2 cellular contexts compared by ENCODE assay signal in the genomic region with DNA sequence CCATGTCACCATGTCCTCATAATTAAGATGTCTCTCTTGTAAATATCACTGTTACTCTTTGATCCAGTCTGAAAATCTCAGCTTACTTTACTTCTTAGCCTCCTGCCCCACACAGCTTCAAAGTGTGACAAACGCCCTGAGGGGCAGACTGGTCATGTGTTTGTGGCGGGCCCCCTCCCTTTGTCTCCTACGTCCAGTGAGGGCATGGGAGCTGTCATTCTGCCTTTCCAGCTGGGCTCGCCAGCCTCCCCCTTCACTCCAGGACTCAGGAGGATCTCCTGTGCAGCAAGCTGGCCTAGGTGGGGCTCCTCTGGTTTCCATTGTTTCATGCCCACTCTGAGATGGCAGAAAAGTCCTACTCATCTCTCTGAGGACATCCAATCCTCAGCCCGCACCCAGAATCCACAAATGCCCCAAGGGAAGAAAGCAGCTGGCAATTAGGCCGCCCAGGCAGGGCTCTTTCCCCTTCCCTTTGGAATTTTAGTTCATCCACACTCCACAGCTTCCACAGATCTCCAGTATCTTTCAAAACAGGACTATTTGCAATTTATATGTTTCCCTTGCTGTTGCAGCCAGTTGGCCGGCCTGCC.
TF ChIP-seq lines count a peak whose summit lies in the region.

No MANE protein-coding gene starts in this region.

TF ChIP-seq in GM23338, 12 proteins besides CTCF, POLR2A, EP300 and RAD21 (continued from another document and continues in another):
- TF ChIP-seq, protein P1, sequence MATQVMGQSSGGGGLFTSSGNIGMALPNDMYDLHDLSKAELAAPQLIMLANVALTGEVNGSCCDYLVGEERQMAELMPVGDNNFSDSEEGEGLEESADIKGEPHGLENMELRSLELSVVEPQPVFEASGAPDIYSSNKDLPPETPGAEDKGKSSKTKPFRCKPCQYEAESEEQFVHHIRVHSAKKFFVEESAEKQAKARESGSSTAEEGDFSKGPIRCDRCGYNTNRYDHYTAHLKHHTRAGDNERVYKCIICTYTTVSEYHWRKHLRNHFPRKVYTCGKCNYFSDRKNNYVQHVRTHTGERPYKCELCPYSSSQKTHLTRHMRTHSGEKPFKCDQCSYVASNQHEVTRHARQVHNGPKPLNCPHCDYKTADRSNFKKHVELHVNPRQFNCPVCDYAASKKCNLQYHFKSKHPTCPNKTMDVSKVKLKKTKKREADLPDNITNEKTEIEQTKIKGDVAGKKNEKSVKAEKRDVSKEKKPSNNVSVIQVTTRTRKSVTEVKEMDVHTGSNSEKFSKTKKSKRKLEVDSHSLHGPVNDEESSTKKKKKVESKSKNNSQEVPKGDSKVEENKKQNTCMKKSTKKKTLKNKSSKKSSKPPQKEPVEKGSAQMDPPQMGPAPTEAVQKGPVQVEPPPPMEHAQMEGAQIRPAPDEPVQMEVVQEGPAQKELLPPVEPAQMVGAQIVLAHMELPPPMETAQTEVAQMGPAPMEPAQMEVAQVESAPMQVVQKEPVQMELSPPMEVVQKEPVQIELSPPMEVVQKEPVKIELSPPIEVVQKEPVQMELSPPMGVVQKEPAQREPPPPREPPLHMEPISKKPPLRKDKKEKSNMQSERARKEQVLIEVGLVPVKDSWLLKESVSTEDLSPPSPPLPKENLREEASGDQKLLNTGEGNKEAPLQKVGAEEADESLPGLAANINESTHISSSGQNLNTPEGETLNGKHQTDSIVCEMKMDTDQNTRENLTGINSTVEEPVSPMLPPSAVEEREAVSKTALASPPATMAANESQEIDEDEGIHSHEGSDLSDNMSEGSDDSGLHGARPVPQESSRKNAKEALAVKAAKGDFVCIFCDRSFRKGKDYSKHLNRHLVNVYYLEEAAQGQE (IDR thresholded peaks at IDR 0.05; ENCODE audit: unreplicated experiment) = no peak
- TF ChIP-seq, protein P2, sequence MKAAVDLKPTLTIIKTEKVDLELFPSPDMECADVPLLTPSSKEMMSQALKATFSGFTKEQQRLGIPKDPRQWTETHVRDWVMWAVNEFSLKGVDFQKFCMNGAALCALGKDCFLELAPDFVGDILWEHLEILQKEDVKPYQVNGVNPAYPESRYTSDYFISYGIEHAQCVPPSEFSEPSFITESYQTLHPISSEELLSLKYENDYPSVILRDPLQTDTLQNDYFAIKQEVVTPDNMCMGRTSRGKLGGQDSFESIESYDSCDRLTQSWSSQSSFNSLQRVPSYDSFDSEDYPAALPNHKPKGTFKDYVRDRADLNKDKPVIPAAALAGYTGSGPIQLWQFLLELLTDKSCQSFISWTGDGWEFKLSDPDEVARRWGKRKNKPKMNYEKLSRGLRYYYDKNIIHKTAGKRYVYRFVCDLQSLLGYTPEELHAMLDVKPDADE (IDR thresholded peaks at IDR 0.05) = no peak
- TF ChIP-seq JUNB (IDR thresholded peaks at IDR 0.05; ENCODE audit: unreplicated experiment) (no peak), STAT1 (IDR thresholded peaks at IDR 0.05; ENCODE audit: unreplicated experiment) (no peak), EZH2phosphoT487 (IDR thresholded peaks at IDR 0.05; ENCODE audit: unreplicated experiment) (no peak), EZH2 (IDR thresholded peaks at IDR 0.05; ENCODE audit: low read depth, unreplicated experiment) (no peak), POLR2AphosphoS5 (IDR thresholded peaks at IDR 0.05; ENCODE audit: low read depth) (no peak), ZNF331 (CRISPR knock-in tag; IDR thresholded peaks at IDR 0.05; ENCODE audit: low read depth) (no peak)
- TF ChIP-seq, protein P3, sequence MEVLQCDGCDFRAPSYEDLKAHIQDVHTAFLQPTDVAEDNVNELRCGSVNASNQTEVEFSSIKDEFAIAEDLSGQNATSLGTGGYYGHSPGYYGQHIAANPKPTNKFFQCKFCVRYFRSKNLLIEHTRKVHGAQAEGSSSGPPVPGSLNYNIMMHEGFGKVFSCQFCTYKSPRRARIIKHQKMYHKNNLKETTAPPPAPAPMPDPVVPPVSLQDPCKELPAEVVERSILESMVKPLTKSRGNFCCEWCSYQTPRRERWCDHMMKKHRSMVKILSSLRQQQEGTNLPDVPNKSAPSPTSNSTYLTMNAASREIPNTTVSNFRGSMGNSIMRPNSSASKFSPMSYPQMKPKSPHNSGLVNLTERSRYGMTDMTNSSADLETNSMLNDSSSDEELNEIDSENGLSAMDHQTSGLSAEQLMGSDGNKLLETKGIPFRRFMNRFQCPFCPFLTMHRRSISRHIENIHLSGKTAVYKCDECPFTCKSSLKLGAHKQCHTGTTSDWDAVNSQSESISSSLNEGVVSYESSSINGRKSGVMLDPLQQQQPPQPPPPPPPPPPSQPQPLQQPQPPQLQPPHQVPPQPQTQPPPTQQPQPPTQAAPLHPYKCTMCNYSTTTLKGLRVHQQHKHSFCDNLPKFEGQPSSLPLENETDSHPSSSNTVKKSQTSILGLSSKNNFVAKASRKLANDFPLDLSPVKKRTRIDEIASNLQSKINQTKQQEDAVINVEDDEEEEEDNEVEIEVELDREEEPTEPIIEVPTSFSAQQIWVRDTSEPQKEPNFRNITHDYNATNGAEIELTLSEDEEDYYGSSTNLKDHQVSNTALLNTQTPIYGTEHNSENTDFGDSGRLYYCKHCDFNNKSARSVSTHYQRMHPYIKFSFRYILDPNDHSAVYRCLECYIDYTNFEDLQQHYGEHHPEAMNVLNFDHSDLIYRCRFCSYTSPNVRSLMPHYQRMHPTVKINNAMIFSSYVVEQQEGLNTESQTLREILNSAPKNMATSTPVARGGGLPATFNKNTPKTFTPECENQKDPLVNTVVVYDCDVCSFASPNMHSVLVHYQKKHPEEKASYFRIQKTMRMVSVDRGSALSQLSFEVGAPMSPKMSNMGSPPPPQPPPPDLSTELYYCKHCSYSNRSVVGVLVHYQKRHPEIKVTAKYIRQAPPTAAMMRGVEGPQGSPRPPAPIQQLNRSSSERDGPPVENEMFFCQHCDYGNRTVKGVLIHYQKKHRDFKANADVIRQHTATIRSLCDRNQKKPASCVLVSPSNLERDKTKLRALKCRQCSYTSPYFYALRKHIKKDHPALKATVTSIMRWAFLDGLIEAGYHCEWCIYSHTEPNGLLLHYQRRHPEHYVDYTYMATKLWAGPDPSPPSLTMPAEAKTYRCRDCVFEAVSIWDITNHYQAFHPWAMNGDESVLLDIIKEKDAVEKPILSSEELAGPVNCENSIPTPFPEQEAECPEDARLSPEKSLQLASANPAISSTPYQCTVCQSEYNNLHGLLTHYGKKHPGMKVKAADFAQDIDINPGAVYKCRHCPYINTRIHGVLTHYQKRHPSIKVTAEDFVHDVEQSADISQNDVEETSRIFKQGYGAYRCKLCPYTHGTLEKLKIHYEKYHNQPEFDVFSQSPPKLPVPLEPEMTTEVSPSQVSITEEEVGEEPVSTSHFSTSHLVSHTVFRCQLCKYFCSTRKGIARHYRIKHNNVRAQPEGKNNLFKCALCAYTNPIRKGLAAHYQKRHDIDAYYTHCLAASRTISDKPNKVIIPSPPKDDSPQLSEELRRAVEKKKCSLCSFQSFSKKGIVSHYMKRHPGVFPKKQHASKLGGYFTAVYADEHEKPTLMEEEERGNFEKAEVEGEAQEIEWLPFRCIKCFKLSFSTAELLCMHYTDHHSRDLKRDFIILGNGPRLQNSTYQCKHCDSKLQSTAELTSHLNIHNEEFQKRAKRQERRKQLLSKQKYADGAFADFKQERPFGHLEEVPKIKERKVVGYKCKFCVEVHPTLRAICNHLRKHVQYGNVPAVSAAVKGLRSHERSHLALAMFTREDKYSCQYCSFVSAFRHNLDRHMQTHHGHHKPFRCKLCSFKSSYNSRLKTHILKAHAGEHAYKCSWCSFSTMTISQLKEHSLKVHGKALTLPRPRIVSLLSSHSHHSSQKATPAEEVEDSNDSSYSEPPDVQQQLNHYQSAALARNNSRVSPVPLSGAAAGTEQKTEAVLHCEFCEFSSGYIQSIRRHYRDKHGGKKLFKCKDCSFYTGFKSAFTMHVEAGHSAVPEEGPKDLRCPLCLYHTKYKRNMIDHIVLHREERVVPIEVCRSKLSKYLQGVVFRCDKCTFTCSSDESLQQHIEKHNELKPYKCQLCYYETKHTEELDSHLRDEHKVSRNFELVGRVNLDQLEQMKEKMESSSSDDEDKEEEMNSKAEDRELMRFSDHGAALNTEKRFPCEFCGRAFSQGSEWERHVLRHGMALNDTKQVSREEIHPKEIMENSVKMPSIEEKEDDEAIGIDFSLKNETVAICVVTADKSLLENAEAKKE (CRISPR knock-in tag; IDR thresholded peaks at IDR 0.05) = no peak

TF ChIP-seq in WTC11, 78 proteins besides CTCF, POLR2A, EP300 and RAD21 (continued from another document):
- TF ChIP-seq, protein P4, sequence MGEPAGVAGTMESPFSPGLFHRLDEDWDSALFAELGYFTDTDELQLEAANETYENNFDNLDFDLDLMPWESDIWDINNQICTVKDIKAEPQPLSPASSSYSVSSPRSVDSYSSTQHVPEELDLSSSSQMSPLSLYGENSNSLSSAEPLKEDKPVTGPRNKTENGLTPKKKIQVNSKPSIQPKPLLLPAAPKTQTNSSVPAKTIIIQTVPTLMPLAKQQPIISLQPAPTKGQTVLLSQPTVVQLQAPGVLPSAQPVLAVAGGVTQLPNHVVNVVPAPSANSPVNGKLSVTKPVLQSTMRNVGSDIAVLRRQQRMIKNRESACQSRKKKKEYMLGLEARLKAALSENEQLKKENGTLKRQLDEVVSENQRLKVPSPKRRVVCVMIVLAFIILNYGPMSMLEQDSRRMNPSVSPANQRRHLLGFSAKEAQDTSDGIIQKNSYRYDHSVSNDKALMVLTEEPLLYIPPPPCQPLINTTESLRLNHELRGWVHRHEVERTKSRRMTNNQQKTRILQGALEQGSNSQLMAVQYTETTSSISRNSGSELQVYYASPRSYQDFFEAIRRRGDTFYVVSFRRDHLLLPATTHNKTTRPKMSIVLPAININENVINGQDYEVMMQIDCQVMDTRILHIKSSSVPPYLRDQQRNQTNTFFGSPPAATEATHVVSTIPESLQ (CRISPR knock-in tag; IDR thresholded peaks at IDR 0.05) = no peak
- no peak for TF ChIP-seq NFATC4 (CRISPR knock-in tag; IDR thresholded peaks at IDR 0.05)
- TF ChIP-seq, protein P5, sequence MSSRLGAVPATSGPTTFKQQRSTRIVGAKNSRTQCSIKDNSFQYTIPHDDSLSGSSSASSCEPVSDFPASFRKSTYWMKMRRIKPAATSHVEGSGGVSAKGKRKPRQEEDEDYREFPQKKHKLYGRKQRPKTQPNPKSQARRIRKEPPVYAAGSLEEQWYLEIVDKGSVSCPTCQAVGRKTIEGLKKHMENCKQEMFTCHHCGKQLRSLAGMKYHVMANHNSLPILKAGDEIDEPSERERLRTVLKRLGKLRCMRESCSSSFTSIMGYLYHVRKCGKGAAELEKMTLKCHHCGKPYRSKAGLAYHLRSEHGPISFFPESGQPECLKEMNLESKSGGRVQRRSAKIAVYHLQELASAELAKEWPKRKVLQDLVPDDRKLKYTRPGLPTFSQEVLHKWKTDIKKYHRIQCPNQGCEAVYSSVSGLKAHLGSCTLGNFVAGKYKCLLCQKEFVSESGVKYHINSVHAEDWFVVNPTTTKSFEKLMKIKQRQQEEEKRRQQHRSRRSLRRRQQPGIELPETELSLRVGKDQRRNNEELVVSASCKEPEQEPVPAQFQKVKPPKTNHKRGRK (CRISPR knock-in tag; IDR thresholded peaks at IDR 0.05; ENCODE audit: borderline replicate concordance) = no peak
- TF ChIP-seq, protein P6, sequence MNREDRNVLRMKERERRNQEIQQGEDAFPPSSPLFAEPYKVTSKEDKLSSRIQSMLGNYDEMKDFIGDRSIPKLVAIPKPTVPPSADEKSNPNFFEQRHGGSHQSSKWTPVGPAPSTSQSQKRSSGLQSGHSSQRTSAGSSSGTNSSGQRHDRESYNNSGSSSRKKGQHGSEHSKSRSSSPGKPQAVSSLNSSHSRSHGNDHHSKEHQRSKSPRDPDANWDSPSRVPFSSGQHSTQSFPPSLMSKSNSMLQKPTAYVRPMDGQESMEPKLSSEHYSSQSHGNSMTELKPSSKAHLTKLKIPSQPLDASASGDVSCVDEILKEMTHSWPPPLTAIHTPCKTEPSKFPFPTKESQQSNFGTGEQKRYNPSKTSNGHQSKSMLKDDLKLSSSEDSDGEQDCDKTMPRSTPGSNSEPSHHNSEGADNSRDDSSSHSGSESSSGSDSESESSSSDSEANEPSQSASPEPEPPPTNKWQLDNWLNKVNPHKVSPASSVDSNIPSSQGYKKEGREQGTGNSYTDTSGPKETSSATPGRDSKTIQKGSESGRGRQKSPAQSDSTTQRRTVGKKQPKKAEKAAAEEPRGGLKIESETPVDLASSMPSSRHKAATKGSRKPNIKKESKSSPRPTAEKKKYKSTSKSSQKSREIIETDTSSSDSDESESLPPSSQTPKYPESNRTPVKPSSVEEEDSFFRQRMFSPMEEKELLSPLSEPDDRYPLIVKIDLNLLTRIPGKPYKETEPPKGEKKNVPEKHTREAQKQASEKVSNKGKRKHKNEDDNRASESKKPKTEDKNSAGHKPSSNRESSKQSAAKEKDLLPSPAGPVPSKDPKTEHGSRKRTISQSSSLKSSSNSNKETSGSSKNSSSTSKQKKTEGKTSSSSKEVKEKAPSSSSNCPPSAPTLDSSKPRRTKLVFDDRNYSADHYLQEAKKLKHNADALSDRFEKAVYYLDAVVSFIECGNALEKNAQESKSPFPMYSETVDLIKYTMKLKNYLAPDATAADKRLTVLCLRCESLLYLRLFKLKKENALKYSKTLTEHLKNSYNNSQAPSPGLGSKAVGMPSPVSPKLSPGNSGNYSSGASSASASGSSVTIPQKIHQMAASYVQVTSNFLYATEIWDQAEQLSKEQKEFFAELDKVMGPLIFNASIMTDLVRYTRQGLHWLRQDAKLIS (CRISPR knock-in tag; IDR thresholded peaks at IDR 0.05; ENCODE audit: borderline replicate concordance) = no peak
- TF ChIP-seq OVOL2 (CRISPR knock-in tag; IDR thresholded peaks at IDR 0.05; ENCODE audit: borderline replicate concordance) = no peak
- TF ChIP-seq, protein P7, sequence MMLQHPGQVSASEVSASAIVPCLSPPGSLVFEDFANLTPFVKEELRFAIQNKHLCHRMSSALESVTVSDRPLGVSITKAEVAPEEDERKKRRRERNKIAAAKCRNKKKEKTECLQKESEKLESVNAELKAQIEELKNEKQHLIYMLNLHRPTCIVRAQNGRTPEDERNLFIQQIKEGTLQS (CRISPR knock-in tag; conservative IDR thresholded peaks at IDR 0.05) = no peak
- TF ChIP-seq, protein P8, sequence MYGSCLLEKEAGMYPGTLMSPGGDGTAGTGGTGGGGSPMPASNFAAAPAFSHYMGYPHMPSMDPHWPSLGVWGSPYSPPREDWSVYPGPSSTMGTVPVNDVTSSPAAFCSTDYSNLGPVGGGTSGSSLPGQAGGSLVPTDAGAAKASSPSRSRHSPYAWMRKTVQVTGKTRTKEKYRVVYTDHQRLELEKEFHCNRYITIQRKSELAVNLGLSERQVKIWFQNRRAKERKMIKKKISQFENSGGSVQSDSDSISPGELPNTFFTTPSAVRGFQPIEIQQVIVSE (CRISPR knock-in tag; IDR thresholded peaks at IDR 0.05; ENCODE audit: borderline replicate concordance) = no peak
TF ChIP-seq in WTC11: peak in this region for 0.
